8 cellular contexts compared by ENCODE assay signal in the genomic region with DNA sequence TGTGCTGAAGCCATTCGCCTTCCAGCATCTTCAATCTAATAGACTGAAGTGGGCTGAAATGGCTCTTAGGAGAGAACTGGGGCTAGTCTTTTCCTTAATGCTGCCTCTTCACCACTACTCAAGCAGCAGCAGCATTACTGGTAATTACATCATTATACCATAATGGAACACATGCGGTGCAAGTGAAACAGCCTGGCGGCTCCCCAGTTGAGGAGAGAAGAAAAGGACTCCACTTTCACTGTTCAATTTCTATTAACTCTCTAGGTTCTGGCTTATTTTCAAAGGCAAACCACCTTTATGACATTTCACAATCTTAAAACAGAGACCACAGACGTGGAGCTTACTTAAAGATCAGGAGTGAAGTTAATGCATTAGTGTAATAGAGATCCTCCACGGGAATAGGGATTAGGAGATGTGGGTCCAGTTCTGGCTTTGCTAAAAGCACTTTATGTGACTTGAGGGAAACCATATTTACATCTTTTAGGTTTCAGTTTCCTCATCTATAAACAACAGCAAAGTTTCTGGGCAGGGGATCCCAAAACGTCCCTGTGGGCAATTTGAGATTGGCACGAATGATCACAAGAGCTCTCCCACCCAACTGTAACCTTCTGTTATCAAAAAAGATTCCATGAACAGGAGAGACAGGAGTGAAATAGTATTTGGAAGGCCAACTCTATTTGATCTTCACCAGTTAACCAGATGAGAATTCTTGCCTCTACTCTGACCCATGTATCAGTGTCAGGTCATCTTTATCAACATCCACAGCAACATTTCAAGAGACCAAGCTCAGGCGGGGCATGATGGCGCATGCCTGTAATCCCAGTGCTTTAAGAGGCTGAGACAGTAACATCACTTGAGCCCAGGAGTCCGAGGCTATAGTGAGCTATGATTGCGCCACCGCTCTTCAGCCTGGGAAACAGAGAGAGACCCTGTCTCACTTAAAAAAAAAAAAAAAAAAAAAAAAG.
DNase-seq lines count a peak whose midpoint lies in the region; ATAC-seq, FAIRE-seq and TF ChIP-seq lines count a peak whose summit lies in the region.

No MANE protein-coding gene starts in this region.

- H3K27me3 Mint-ChIP-seq in activated CD4-positive, alpha-beta T cell treated with anti-CD3 and anti-CD28 coated beads, Interleukin-2, amount 10 ng/mL, durations not matched to agents 24 days and 14 days, result no peaks in the 10 kb centered on the region
- H3K27me3 Mint-ChIP-seq in activated CD4-positive, alpha-beta T cell treated with anti-CD3 and anti-CD28 coated beads for 36 hours, result no peaks in the 10 kb centered on the region
- no peaks in the 10 kb centered on the region for H3K27me3 Mint-ChIP-seq in stimulated activated naive B cell treated with anti-CD40 and anti-IgM and Interleukin-4, amounts not matched to agents 10 μg/mL and 1 μg/mL and 100 μg/mL, for 72 hours
- no peaks in the 10 kb centered on the region for H3K27me3 Mint-ChIP-seq in MCF 10A (ENCODE audit: insufficient read depth, unreplicated experiment)

- TF ChIP-seq POLR2A in GM12892 (IDR thresholded peaks at IDR 0.05; ENCODE audit: low read depth, low read length), result no peak

- H3K9me3 Mint-ChIP-seq in activated CD4-positive, alpha-beta T cell treated with anti-CD3 and anti-CD28 coated beads, Interleukin-2, amount 10 ng/mL, durations not matched to agents 24 days and 14 days, result peaks cover 11% of the 10 kb centered on the region
- H3K9me3 Mint-ChIP-seq in activated CD4-positive, alpha-beta T cell treated with anti-CD3 and anti-CD28 coated beads for 36 hours (ENCODE audit: low read depth), result no peaks in the 10 kb centered on the region
- peaks cover 0 to 5% of the 10 kb centered on the region in 2 donors for H3K9me3 Mint-ChIP-seq in stimulated activated naive B cell treated with anti-CD40 and anti-IgM and Interleukin-4, amounts not matched to agents 10 μg/mL and 1 μg/mL and 100 μg/mL, for 72 hours
- no peaks in the 10 kb centered on the region for H3K9me3 Mint-ChIP-seq in MCF 10A (ENCODE audit: unreplicated experiment)

- no peak for TF ChIP-seq CTCF in MCF 10A (IDR thresholded peaks at IDR 0.05; ENCODE audit: unreplicated experiment)

- no peak overlapping the region for H3K27ac Mint-ChIP-seq in activated CD4-positive, alpha-beta T cell treated with anti-CD3 and anti-CD28 coated beads, Interleukin-2, amount 10 ng/mL, durations not matched to agents 24 days and 14 days
- no peak overlapping the region for H3K27ac Mint-ChIP-seq in activated CD4-positive, alpha-beta T cell treated with anti-CD3 and anti-CD28 coated beads for 36 hours
- H3K27ac Mint-ChIP-seq in stimulated activated naive B cell treated with anti-CD40 and anti-IgM and Interleukin-4, amounts not matched to agents 10 μg/mL and 1 μg/mL and 100 μg/mL, for 72 hours, result peak overlapping the region; percentile 4
- no peak overlapping the region for H3K27ac Mint-ChIP-seq in MCF 10A (ENCODE audit: low read depth, unreplicated experiment)

- H3K27ac ChIP-seq in caudate nucleus (ENCODE audit: low read depth, low read length), result peak overlapping the region; percentile 6

- no peak for ATAC-seq in activated CD4-positive, alpha-beta T cell treated with anti-CD3 and anti-CD28 coated beads for 36 hours
- no peak for ATAC-seq in stimulated activated naive B cell treated with anti-CD40 and anti-IgM and Interleukin-4, amounts not matched to agents 10 μg/mL and 1 μg/mL and 100 μg/mL, for 72 hours (replicated peaks)

- no peak for FAIRE-seq in GM12892 (lab: Jason Lieb, UNC)

- CTCF ChIA-PET in activated CD4-positive, alpha-beta T cell treated with anti-CD3 and anti-CD28 coated beads for 36 hours (lab: Charles Lee), result interaction anchor here (0.7 to 0.8 kb wide), 2 partner anchors 93 to 99 kb away, joined by 3 read pairs; no protein-coding TSS in a partner anchor
- CTCF ChIA-PET in MCF 10A (lab: Yijun Ruan, JAX), result interaction anchor here (0.6 to 1.3 kb wide), 2 partner anchors 8 to 1536 kb away, joined by 3 to 5 read pairs; no protein-coding TSS in a partner anchor

- peaks cover 50% of the 10 kb centered on the region for H3K4me1 Mint-ChIP-seq in activated CD4-positive, alpha-beta T cell treated with anti-CD3 and anti-CD28 coated beads, Interleukin-2, amount 10 ng/mL, durations not matched to agents 24 days and 14 days
- H3K4me1 Mint-ChIP-seq in activated CD4-positive, alpha-beta T cell treated with anti-CD3 and anti-CD28 coated beads for 36 hours, result peaks cover 9% of the 10 kb centered on the region
- H3K4me1 Mint-ChIP-seq in stimulated activated naive B cell treated with anti-CD40 and anti-IgM and Interleukin-4, amounts not matched to agents 10 μg/mL and 1 μg/mL and 100 μg/mL, for 72 hours, result peaks cover 20 to 57% of the 10 kb centered on the region in 2 donors
- H3K4me1 Mint-ChIP-seq in MCF 10A (ENCODE audit: insufficient read depth, unreplicated experiment), result peaks cover 13% of the 10 kb centered on the region

- POLR2A ChIA-PET in activated CD4-positive, alpha-beta T cell treated with anti-CD3 and anti-CD28 coated beads for 36 hours (lab: Charles Lee), result no interaction called here
- POLR2A ChIA-PET in MCF 10A (lab: Yijun Ruan, JAX), result no interaction called here

- H3K36me3 Mint-ChIP-seq in activated CD4-positive, alpha-beta T cell treated with anti-CD3 and anti-CD28 coated beads, Interleukin-2, amount 10 ng/mL, durations not matched to agents 24 days and 14 days (ENCODE audit: low read depth), result peaks cover 23% of the 10 kb centered on the region
- no peaks in the 10 kb centered on the region for H3K36me3 Mint-ChIP-seq in activated CD4-positive, alpha-beta T cell treated with anti-CD3 and anti-CD28 coated beads for 36 hours (ENCODE audit: low read depth)
- H3K36me3 Mint-ChIP-seq in stimulated activated naive B cell treated with anti-CD40 and anti-IgM and Interleukin-4, amounts not matched to agents 10 μg/mL and 1 μg/mL and 100 μg/mL, for 72 hours, result peaks cover 3 to 4% of the 10 kb centered on the region in 2 donors
- no peaks in the 10 kb centered on the region for H3K36me3 Mint-ChIP-seq in MCF 10A (ENCODE audit: insufficient read depth, unreplicated experiment)

- intact Hi-C loops in activated CD4-positive, alpha-beta T cell treated with anti-CD3 and anti-CD28 coated beads, Interleukin-2, amount 10 ng/mL, durations not matched to agents 24 days and 14 days (cut with micrococcal nuclease), result loop anchor here (5.0 kb wide), 1 partner anchor 62 kb away; a partner anchor contains a TSS
- intact Hi-C loops in activated CD4-positive, alpha-beta T cell treated with anti-CD3 and anti-CD28 coated beads for 36 hours (cut with DNase I, micrococcal nuclease), result no loop called here
- intact Hi-C loops in MCF 10A (cut with micrococcal nuclease), result no loop called here

- H3K4me3 Mint-ChIP-seq in activated CD4-positive, alpha-beta T cell treated with anti-CD3 and anti-CD28 coated beads, Interleukin-2, amount 10 ng/mL, durations not matched to agents 24 days and 14 days, result no peak overlapping the region
- no peak overlapping the region for H3K4me3 Mint-ChIP-seq in activated CD4-positive, alpha-beta T cell treated with anti-CD3 and anti-CD28 coated beads for 36 hours
- H3K4me3 Mint-ChIP-seq in stimulated activated naive B cell treated with anti-CD40 and anti-IgM and Interleukin-4, amounts not matched to agents 10 μg/mL and 1 μg/mL and 100 μg/mL, for 72 hours, result no peak overlapping the region
- H3K4me3 Mint-ChIP-seq in MCF 10A (ENCODE audit: unreplicated experiment), result no peak overlapping the region

- peak; percentile 57 for DNase-seq in activated CD4-positive, alpha-beta T cell treated with anti-CD3 and anti-CD28 coated beads, Interleukin-2, amount 10 ng/mL, durations not matched to agents 24 days and 14 days
- no peak for DNase-seq in activated CD4-positive, alpha-beta T cell treated with anti-CD3 and anti-CD28 coated beads for 36 hours
- DNase-seq in NCI-H2029 (lab: John Stamatoyannopoulos, UW) (peak; percentile 25), caudate nucleus (lab: John Stamatoyannopoulos, UW) (no peak), MCF 10A (ENCODE audit: unreplicated experiment) (no peak), midbrain (lab: John Stamatoyannopoulos, UW) (no peak), GM12892 (ENCODE audit: insufficient read length) (no peak)
- DNase-seq in stimulated activated naive B cell treated with anti-CD40 and anti-IgM and Interleukin-4, amounts not matched to agents 10 μg/mL and 1 μg/mL and 100 μg/mL, for 72 hours, result no peak

- no TSS peak for BruUV-seq in MCF 10A (replicated peaks; lab: Mats Ljungman, UMichigan)

Comparison
In these comparisons a context has a peak if more than half of its experiments do, and no peak if none do; other contexts are left out.
1. DNase-seq: peak in activated CD4-positive, alpha-beta T cell treated with anti-CD3 and anti-CD28 coated beads, Interleukin-2, amount 10 ng/mL, durations not matched to agents 24 days and 14 days (single experiment) and NCI-H2029 (single experiment); none in activated CD4-positive, alpha-beta T cell treated with anti-CD3 and anti-CD28 coated beads for 36 hours (single experiment), caudate nucleus (0 of 61), stimulated activated naive B cell treated with anti-CD40 and anti-IgM and Interleukin-4, amounts not matched to agents 10 μg/mL and 1 μg/mL and 100 μg/mL, for 72 hours (single experiment), MCF 10A (single experiment), midbrain (single experiment) and GM12892 (single experiment).